Comparison of ENCODE assay signal across 1 cellular context in genomic region chr19:47435883-47436417, GRCh38.
TF ChIP-seq lines count a peak whose summit lies in the region.

No MANE protein-coding gene starts in this region.

TF ChIP-seq in K562, 482 proteins besides CTCF, POLR2A, EP300 and RAD21:
- TF ChIP-seq RBM25 (IDR thresholded peaks at IDR 0.05; ENCODE audit: low read depth, low read length, severe bottlenecking), result peak; percentile 40
- peak; percentile 95 for TF ChIP-seq ZFP36 (IDR thresholded peaks at IDR 0.05; ENCODE audit: low read depth, low read length, partially characterized antibody)
- TF ChIP-seq PATZ1 (CRISPR knock-in tag; IDR thresholded peaks at IDR 0.05; ENCODE audit: borderline replicate concordance), result no peak
- TF ChIP-seq PCBP1 (IDR thresholded peaks at IDR 0.05; ENCODE audit: low read depth, low read length, poor library complexity, severe bottlenecking), result no peak
- TF ChIP-seq BCOR (IDR thresholded peaks at IDR 0.05), result peak; percentile 38; the same call in 1 of the 2 replicates
- TF ChIP-seq RFX1 (IDR thresholded peaks at IDR 0.05), result no peak
- 0 out of 4 replicates have a peak, but pooled peaks of 1 of the 2 experiments have one; percentile 12 for TF ChIP-seq KDM1A (IDR thresholded peaks at IDR 0.05)
- peak; percentile 47; the same call in 1 of the 2 replicates for TF ChIP-seq ZNF436 (CRISPR knock-in tag; IDR thresholded peaks at IDR 0.05)
